ENCODE assay signal across 21 cellular contexts in genomic region chr2:236621786-236622185, GRCh38. TPM values are rescaled to one million over a fixed set of nuclear protein-coding genes. Genes with fewer than 3 reads are reported as not detected.
DNase-seq lines count a peak whose midpoint lies in the region; FAIRE-seq and TF ChIP-seq lines count a peak whose summit lies in the region.
"Had no signal": no experiment of that assay in that cellular context is flagged by ENCODE, and none has a peak within 500 bp of the region (broad histone marks: within the 10 kb centered on the region; RNA-seq: fewer than 3 reads in every experiment).

No MANE protein-coding gene starts in this region.

- H3K79me2 ChIP-seq in trophoblast cell (ENCODE audit: control insufficient read depth, insufficient read depth, low read length, poor library complexity) (no peaks in the 10 kb centered on the region), mammary epithelial cell (ENCODE audit: insufficient read depth, low read length) (no peaks in the 10 kb centered on the region)

- H3K36me3 ChIP-seq in H7 (replicated peaks; ENCODE audit: control insufficient read depth, insufficient read depth, low read length): no peaks in the 10 kb centered on the region
- H3K36me3 ChIP-seq in bronchial epithelial cell (ENCODE audit: control insufficient read depth, insufficient read depth, low read length): no peaks in the 10 kb centered on the region
- no peaks in the 10 kb centered on the region for H3K36me3 ChIP-seq in kidney (ENCODE audit: control insufficient read depth in 1 of 2, insufficient read depth in 2 of 2, low read length in 2 of 2)
- no peaks in the 10 kb centered on the region for H3K36me3 ChIP-seq in trophoblast cell (ENCODE audit: control insufficient read depth in 1 of 2, insufficient read depth in 2 of 2, low read length in 2 of 2)
- H3K36me3 ChIP-seq in mammary epithelial cell (ENCODE audit: insufficient read depth, low read length): no peaks in the 10 kb centered on the region
- no peaks in the 10 kb centered on the region for H3K36me3 ChIP-seq in BE2C

- peak; percentile 59 for DNase-seq in H7
- DNase-seq in bronchial epithelial cell (ENCODE audit: low read depth): no peak
- DNase-seq in kidney: peak; percentile 36
- DNase-seq in trophoblast cell: peak in 1 of 2 donors; percentile 40
- DNase-seq in SIG-M5 treated with dmso at 0.1 percent for 504 hours (lab: John Stamatoyannopoulos, UW; ENCODE audit: unreplicated experiment): no peak
- no peak for DNase-seq in mammary epithelial cell
- no peak for DNase-seq in BE2C
- no peak for DNase-seq in HT-29 (ENCODE audit: low spot score)
- DNase-seq: ACHN; CD4-positive, alpha-beta memory T cell; DMS79 treated with DMSO at 0.1 percent for 48 hours; GF-D8; HFFc6; IMR-90 had no signal

- in situ Hi-C loops in mammary epithelial cell (cut with MboI; ENCODE audit: low sequenced_read_pairs in 2 of 2): no loop called here

- no peak overlapping the region for H4K8ac ChIP-seq in trophoblast cell (ENCODE audit: low read depth, low read length)

- no peak overlapping the region for H3K27ac ChIP-seq in kidney (ENCODE audit: low read depth in 2 of 2, low read length in 2 of 2)
- no peak overlapping the region for H3K27ac ChIP-seq in trophoblast cell (ENCODE audit: low read depth, low read length)
- no peak overlapping the region for H3K27ac ChIP-seq in mammary epithelial cell (ENCODE audit: insufficient read depth, low read depth, low read length)
- H3K27ac ChIP-seq: C4-2B, HL-60 had no signal

- H3K4me3 ChIP-seq in H7 (ENCODE audit: insufficient read depth, low read depth, low read length) (no peak overlapping the region), bronchial epithelial cell (ENCODE audit: low read depth, low read length) (no peak overlapping the region), kidney (ENCODE audit: low read length in 2 of 2) (no peak overlapping the region), trophoblast cell (ENCODE audit: low read depth, low read length) (no peak overlapping the region), mammary epithelial cell (replicated peaks in 1 of 3; ENCODE audit: insufficient read depth in 1 of 3, low read depth in 2 of 3, low read length in 3 of 3) (no peak overlapping the region), BE2C (ENCODE audit: low read depth, low read length) (no peak overlapping the region)
- H3K4me3 ChIP-seq: K562 had no signal

- CTCF ChIA-PET in mammary epithelial cell (lab: Charles Lee; ENCODE audit: low non-redundant PET): no interaction called here

- no peak overlapping the region for H2AFZ ChIP-seq in trophoblast cell (ENCODE audit: insufficient read depth, low read length, poor library complexity)
- no peak overlapping the region for H2AFZ ChIP-seq in mammary epithelial cell (ENCODE audit: low read depth, low read length)

- no peak overlapping the region for H4K12ac ChIP-seq in trophoblast cell (ENCODE audit: low read depth, low read length)

- no peak overlapping the region for H3K23ac ChIP-seq in trophoblast cell (ENCODE audit: low read length)

- H3K14ac ChIP-seq in trophoblast cell (ENCODE audit: low read length): no peak overlapping the region

- BruUV-seq in mammary epithelial cell (replicated peaks; lab: Mats Ljungman, UMichigan): no TSS peak

- H2BK12ac ChIP-seq in trophoblast cell (ENCODE audit: low read length): peak overlapping the region; percentile 9

- no peak overlapping the region for H2AK5ac ChIP-seq in trophoblast cell (ENCODE audit: low read length)

- no peak overlapping the region for H3K18ac ChIP-seq in trophoblast cell (ENCODE audit: low read length)

- H3K9me3 ChIP-seq in kidney (ENCODE audit: control insufficient read depth in 1 of 2, low read length in 2 of 2): no peaks in the 10 kb centered on the region
- peaks cover 1% of the 10 kb centered on the region for H3K9me3 ChIP-seq in trophoblast cell (ENCODE audit: insufficient read depth, low read depth, low read length)
- H3K9me3 ChIP-seq in mammary epithelial cell (replicated peaks; ENCODE audit: insufficient read depth, low read length): no peaks in the 10 kb centered on the region
- H3K9me3 ChIP-seq in BE2C: no peaks in the 10 kb centered on the region

- dilution Hi-C loops in mammary epithelial cell (cut with HindIII; ENCODE audit: low sequenced_read_pairs): no loop called here

- H2BK120ac ChIP-seq in trophoblast cell (ENCODE audit: insufficient read depth, low read length, poor library complexity): no peak overlapping the region

- FAIRE-seq in bronchial epithelial cell (lab: Jason Lieb, UNC): peak; percentile 79
- FAIRE-seq in kidney (lab: Jason Lieb, UNC): no peak
- FAIRE-seq: A204.1, GM19239, H54, HTR-8/SVneo, K562 had no signal

- H4K20me1 ChIP-seq in mammary epithelial cell (ENCODE audit: insufficient read depth, low read length): no peaks in the 10 kb centered on the region

- intact Hi-C loops in kidney (cut with DNase I): no loop called here
- intact Hi-C loops in mammary epithelial cell (cut with micrococcal nuclease): no loop called here

- no peak overlapping the region for H3K4ac ChIP-seq in trophoblast cell (ENCODE audit: low read depth, low read length)

- peaks cover 4% of the 10 kb centered on the region for H3K79me1 ChIP-seq in trophoblast cell (ENCODE audit: low read length)

- H4K91ac ChIP-seq in trophoblast cell (ENCODE audit: low read depth, low read length): peak overlapping the region; percentile 4

- no peak overlapping the region for H3K4me2 ChIP-seq in trophoblast cell (ENCODE audit: low read length)
- H3K4me2 ChIP-seq in mammary epithelial cell (ENCODE audit: insufficient read depth, low read depth, low read length): no peak overlapping the region

- no peak overlapping the region for H2BK5ac ChIP-seq in trophoblast cell (ENCODE audit: low read depth, low read length, poor library complexity)

- H3K9ac ChIP-seq in kidney (ENCODE audit: low read length in 2 of 2) (no peak overlapping the region), trophoblast cell (ENCODE audit: low read length) (no peak overlapping the region), mammary epithelial cell (ENCODE audit: insufficient read depth, low read length) (no peak overlapping the region)

- no peaks in the 10 kb centered on the region for H3K4me1 ChIP-seq in kidney (ENCODE audit: control insufficient read depth in 1 of 2, insufficient read depth in 1 of 2, low read depth in 1 of 2, low read length in 2 of 2)
- H3K4me1 ChIP-seq in trophoblast cell (ENCODE audit: control insufficient read depth in 1 of 2, insufficient read depth in 2 of 2, low read length in 2 of 2): peaks cover 7 to 16% of the 10 kb centered on the region in 2 experiments
- H3K4me1 ChIP-seq in mammary epithelial cell (ENCODE audit: insufficient read depth, low read length): no peaks in the 10 kb centered on the region
- no peaks in the 10 kb centered on the region for H3K4me1 ChIP-seq in BE2C

- no peak for TF ChIP-seq CTCF in bronchial epithelial cell (IDR thresholded peaks at IDR 0.05; ENCODE audit: insufficient read depth, low read length, severe bottlenecking)
- TF ChIP-seq CTCF in kidney (IDR thresholded peaks at IDR 0.05; ENCODE audit: borderline replicate concordance, extremely low read depth, insufficient read depth): no peak
- TF ChIP-seq CTCF in mammary epithelial cell (conservative IDR thresholded peaks at IDR 0.05 in 1 of 2, IDR thresholded peaks at IDR 0.05 in 1 of 2; ENCODE audit: extremely low read depth in 1 of 2, insufficient read depth in 1 of 2, low read depth in 1 of 2, low read length in 2 of 2): no peak
- no peak for TF ChIP-seq CTCF in BE2C (IDR thresholded peaks at IDR 0.05; ENCODE audit: low read depth, low read length)

- no peaks in the 10 kb centered on the region for H3K27me3 ChIP-seq in H7 (ENCODE audit: control insufficient read depth, insufficient read depth, low read length)
- H3K27me3 ChIP-seq in bronchial epithelial cell (ENCODE audit: control insufficient read depth, insufficient read depth, low read length): peaks cover 6% of the 10 kb centered on the region
- no peaks in the 10 kb centered on the region for H3K27me3 ChIP-seq in trophoblast cell (ENCODE audit: insufficient read depth, low read length)
- no peaks in the 10 kb centered on the region for H3K27me3 ChIP-seq in mammary epithelial cell (ENCODE audit: insufficient read depth, low read length)
- H3K27me3 ChIP-seq in BE2C: peaks cover 8% of the 10 kb centered on the region; the same call in 1 of the 2 replicates

- no CpG with 5 or more reads among the region's 15 CpGs for WGBS in trophoblast cell (ENCODE audit: extremely low coverage, insufficient coverage, insufficient read length)
- WGBS in mammary epithelial cell (ENCODE audit: low coverage, missing lambda C conversion rate): 93% methylated on average over 11 of the region's 15 CpGs

RNA-seq across cellular contexts. Expression of gene ACKR3, which starts 52.2 kb away (rescaled TPM):
- total RNA-seq in H7 (2014; rRNA removed; shearing (Covaris generic)): 3.8 and 13.2 TPM in 2 replicates
- total RNA-seq in bronchial epithelial cell (17.9 and 22.0 TPM in 2 replicates), kidney (8.7 TPM), mammary epithelial cell (10 to 100 TPM in 1 of 2 donors, 1 to 10 TPM in 1; 1.8 to 79.0 TPM)
- polyA plus RNA-seq in kidney (ENCODE audit: insufficient read depth, low read depth, low replicate concordance) (6.9 TPM), mammary epithelial cell (15.3 TPM)
- 301 and 313 TPM in 2 replicates for polyA plus RNA-seq in trophoblast cell (2013)
- polyA minus RNA-seq in mammary epithelial cell: not detected
- 0.20 TPM for polyA plus RNA-seq in BE2C (2012; ENCODE audit: insufficient read depth, insufficient read length, low read depth)
- not detected in 2 replicates for total RNA-seq in HT-29 (2014; rRNA removed; shearing (Covaris generic))
- total RNA-seq: IMR-90 had no signal
- polyA plus RNA-seq: IMR-90, K562 had no signal

Comparison
In these comparisons a context has a peak if more than half of its experiments do, and no peak if none do; other contexts are left out.
1. DNase-seq: peak in H7 (single experiment) and kidney (single experiment); none in bronchial epithelial cell (single experiment), SIG-M5 treated with dmso at 0.1 percent for 504 hours (single experiment), mammary epithelial cell (single experiment), BE2C (single experiment) and HT-29 (single experiment).